1 cellular context compared by ENCODE assay signal in the genomic region with DNA sequence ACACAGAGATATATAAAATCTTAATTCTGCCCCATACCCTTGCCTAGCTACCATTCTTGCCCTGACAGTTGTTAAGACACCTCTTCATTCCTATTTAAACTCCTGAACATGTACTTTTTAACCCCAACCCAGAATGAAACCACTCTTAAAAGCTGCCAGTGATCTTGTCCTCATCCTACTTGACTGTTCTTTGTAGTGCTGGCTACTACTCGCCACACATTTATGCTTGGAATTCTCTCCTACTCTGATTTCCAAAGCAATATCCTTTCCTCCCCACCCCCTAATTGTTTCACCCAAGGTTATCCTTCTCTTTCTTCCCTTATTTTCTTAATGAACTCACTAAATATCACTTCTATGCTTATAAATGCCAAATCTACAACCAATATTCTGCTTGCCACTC.
TF ChIP-seq lines count a peak whose summit lies in the region.

No MANE protein-coding gene starts in this region.

TF ChIP-seq in GM12878, 131 proteins besides CTCF, POLR2A, EP300 and RAD21:
- TF ChIP-seq ZNF274 (IDR thresholded peaks at IDR 0.05; ENCODE audit: insufficient read depth, insufficient read length) (no peak), RB1 (IDR thresholded peaks at IDR 0.05; ENCODE audit: borderline replicate concordance) (no peak), TARDBP (IDR thresholded peaks at IDR 0.05; ENCODE audit: borderline replicate concordance) (no peak), SMARCA5 (IDR thresholded peaks at IDR 0.05) (no peak), CREB1 (IDR thresholded peaks at IDR 0.05; ENCODE audit: low read depth) (no peak), PAX5 (IDR thresholded peaks at IDR 0.05; ENCODE audit: borderline replicate concordance, low read depth, low read length) (no peak), NFIC (IDR thresholded peaks at IDR 0.05; ENCODE audit: low read depth, low read length) (no peak), WRNIP1 (IDR thresholded peaks at IDR 0.05; ENCODE audit: borderline replicate concordance, low read depth, low read length) (no peak), DPF2 (IDR thresholded peaks at IDR 0.05) (no peak), ZNF207 (IDR thresholded peaks at IDR 0.05; ENCODE audit: borderline replicate concordance) (no peak), MEF2B (IDR thresholded peaks at IDR 0.05; ENCODE audit: partially characterized antibody, poor library complexity, severe bottlenecking) (no peak), SMAD5 (IDR thresholded peaks at IDR 0.05; ENCODE audit: low read depth) (no peak), MTA2 (IDR thresholded peaks at IDR 0.05; ENCODE audit: low read depth) (no peak), KDM1A (IDR thresholded peaks at IDR 0.05; ENCODE audit: borderline replicate concordance) (no peak), BACH1 (IDR thresholded peaks at IDR 0.05; ENCODE audit: borderline replicate concordance) (no peak)
- TF ChIP-seq, protein P1, sequence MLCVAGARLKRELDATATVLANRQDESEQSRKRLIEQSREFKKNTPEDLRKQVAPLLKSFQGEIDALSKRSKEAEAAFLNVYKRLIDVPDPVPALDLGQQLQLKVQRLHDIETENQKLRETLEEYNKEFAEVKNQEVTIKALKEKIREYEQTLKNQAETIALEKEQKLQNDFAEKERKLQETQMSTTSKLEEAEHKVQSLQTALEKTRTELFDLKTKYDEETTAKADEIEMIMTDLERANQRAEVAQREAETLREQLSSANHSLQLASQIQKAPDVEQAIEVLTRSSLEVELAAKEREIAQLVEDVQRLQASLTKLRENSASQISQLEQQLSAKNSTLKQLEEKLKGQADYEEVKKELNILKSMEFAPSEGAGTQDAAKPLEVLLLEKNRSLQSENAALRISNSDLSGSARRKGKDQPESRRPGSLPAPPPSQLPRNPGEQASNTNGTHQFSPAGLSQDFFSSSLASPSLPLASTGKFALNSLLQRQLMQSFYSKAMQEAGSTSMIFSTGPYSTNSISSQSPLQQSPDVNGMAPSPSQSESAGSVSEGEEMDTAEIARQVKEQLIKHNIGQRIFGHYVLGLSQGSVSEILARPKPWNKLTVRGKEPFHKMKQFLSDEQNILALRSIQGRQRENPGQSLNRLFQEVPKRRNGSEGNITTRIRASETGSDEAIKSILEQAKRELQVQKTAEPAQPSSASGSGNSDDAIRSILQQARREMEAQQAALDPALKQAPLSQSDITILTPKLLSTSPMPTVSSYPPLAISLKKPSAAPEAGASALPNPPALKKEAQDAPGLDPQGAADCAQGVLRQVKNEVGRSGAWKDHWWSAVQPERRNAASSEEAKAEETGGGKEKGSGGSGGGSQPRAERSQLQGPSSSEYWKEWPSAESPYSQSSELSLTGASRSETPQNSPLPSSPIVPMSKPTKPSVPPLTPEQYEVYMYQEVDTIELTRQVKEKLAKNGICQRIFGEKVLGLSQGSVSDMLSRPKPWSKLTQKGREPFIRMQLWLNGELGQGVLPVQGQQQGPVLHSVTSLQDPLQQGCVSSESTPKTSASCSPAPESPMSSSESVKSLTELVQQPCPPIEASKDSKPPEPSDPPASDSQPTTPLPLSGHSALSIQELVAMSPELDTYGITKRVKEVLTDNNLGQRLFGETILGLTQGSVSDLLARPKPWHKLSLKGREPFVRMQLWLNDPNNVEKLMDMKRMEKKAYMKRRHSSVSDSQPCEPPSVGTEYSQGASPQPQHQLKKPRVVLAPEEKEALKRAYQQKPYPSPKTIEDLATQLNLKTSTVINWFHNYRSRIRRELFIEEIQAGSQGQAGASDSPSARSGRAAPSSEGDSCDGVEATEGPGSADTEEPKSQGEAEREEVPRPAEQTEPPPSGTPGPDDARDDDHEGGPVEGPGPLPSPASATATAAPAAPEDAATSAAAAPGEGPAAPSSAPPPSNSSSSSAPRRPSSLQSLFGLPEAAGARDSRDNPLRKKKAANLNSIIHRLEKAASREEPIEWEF (IDR thresholded peaks at IDR 0.05; ENCODE audit: insufficient replicate concordance, low read depth, low read length), result no peak
- TF ChIP-seq, protein P2, sequence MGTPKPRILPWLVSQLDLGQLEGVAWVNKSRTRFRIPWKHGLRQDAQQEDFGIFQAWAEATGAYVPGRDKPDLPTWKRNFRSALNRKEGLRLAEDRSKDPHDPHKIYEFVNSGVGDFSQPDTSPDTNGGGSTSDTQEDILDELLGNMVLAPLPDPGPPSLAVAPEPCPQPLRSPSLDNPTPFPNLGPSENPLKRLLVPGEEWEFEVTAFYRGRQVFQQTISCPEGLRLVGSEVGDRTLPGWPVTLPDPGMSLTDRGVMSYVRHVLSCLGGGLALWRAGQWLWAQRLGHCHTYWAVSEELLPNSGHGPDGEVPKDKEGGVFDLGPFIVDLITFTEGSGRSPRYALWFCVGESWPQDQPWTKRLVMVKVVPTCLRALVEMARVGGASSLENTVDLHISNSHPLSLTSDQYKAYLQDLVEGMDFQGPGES (IDR thresholded peaks at IDR 0.05), result no peak
